Comparison of ENCODE assay signal across 23 cellular contexts in the genomic region with DNA sequence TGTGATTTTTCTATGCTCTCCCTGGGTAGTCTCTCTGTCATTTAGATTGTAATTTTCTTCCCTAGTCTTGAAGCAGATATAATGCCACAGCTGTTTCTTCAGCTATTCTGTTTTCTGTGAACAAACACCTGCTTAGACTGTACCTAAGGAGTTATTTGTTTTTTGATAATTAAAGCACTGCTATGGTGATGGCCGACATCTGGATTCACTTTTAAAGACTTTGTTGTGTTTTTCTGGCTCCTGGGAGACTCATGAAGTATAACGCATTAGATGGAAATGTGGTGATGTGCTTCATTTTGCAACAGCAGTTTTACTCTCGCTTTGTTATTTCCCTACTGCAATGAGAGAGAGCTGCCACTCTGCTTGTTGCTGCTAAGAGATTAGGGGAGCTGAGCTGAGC.
"Had no signal": no experiment of that assay in that cellular context is flagged by ENCODE, and none has a peak within 500 bp of the region (broad histone marks: within the 10 kb centered on the region; RNA-seq: fewer than 3 reads in every experiment).

No MANE protein-coding gene starts in this region.

- DNase-seq: activated CD4-positive, alpha-beta T cell treated with anti-CD3 and anti-CD28 coated beads, Interleukin-2, amount 10 ng/mL, durations not matched to agents 7 days and 5 days; activated CD4-positive, CD25-positive, alpha-beta regulatory T cell treated with anti-CD3 and anti-CD28 coated beads, Interleukin-2, amount 50 U/mL, for 72 hours; activated CD8-positive, alpha-beta memory T cell treated with anti-CD3 and anti-CD28 coated beads, Interleukin-2, amount 10 ng/mL, durations not matched to agents 7 days and 5 days; activated CD8-positive, alpha-beta T cell treated with anti-CD3 and anti-CD28 coated beads for 36 hours; activated gamma-delta T cell; activated naive CD4-positive, alpha-beta T cell treated with anti-CD3 and anti-CD28 coated beads, Interleukin-2, amount 50 U/mL, for 16 hours; activated naive CD8-positive, alpha-beta T cell treated with anti-CD3 and anti-CD28 coated beads, Interleukin-2, amount 50 U/mL, for 24 hours; activated T-cell treated with anti-CD3 and anti-CD28 coated beads for 4 hours; anterior cingulate cortex; brain microvascular endothelial cell; caudate nucleus; effector CD4-positive, alpha-beta T cell; heart left ventricle; kidney; lower lobe of right lung; naive B cell; nucleus accumbens; right lobe of liver; stimulated activated CD4-positive, alpha-beta T cell treated with anti-CD3 and anti-CD28 coated beads, Interleukin-1b, Interleukin-23, amount 100 ng/mL, for 48 hours; WERI-Rb-1 had no signal

- ATAC-seq: activated CD8-positive, alpha-beta memory T cell treated with anti-CD3 and anti-CD28 coated beads, Interleukin-2, amount 10 ng/mL, durations not matched to agents 7 days and 5 days; activated CD8-positive, alpha-beta T cell treated with anti-CD3 and anti-CD28 coated beads for 36 hours; activated naive CD8-positive, alpha-beta T cell treated with anti-CD3 and anti-CD28 coated beads, Interleukin-2, amount 50 U/mL, for 24 hours; heart left ventricle; lower lobe of right lung; right lobe of liver had no signal

- H3K27me3 Mint-ChIP-seq: dendritic cell treated with granulocyte-macrophage colony-stimulating factor and Interleukin-4, amounts not matched to agents 40 ng/mL and 50 ng/mL, for 4 days; naive B cell; stimulated activated naive CD8-positive, alpha-beta T cell treated with anti-CD3 and anti-CD28 coated beads, Interleukin-15, Interleukin-2, amounts not matched to agents 100 ng/mL and 50 ng/mL, for 24 hours had no signal

- H3K9me3 Mint-ChIP-seq: activated CD4-positive, alpha-beta T cell treated with anti-CD3 and anti-CD28 coated beads, Interleukin-2, amount 10 ng/mL, durations not matched to agents 7 days and 5 days; activated CD8-positive, alpha-beta T cell treated with anti-CD3 and anti-CD28 coated beads for 36 hours; activated naive CD8-positive, alpha-beta T cell treated with anti-CD3 and anti-CD28 coated beads, Interleukin-2, amount 50 U/mL, for 24 hours; activated T-helper 1 cell treated with anti-CD3 and anti-CD28 coated beads, Interleukin-12 subunit alpha, Interleukin-12 subunit beta, Interleukin-2, Interleukin-4 antibody, amounts not matched to agents 30 ng/mL and 10 ng/mL and 1 ng/mL, durations not matched to agents 14 hours and 24 hours and 36 hours; dendritic cell treated with granulocyte-macrophage colony-stimulating factor and Interleukin-4, amounts not matched to agents 40 ng/mL and 50 ng/mL, for 4 days; stimulated activated naive CD8-positive, alpha-beta T cell treated with anti-CD3 and anti-CD28 coated beads, Interleukin-15, Interleukin-2, amounts not matched to agents 100 ng/mL and 50 ng/mL, for 24 hours had no signal

- H3K27ac Mint-ChIP-seq: activated CD4-positive, alpha-beta T cell treated with anti-CD3 and anti-CD28 coated beads, Interleukin-2, amount 10 ng/mL, durations not matched to agents 7 days and 5 days; activated CD8-positive, alpha-beta memory T cell treated with anti-CD3 and anti-CD28 coated beads, Interleukin-2, amount 10 ng/mL, durations not matched to agents 7 days and 5 days; activated CD8-positive, alpha-beta T cell treated with anti-CD3 and anti-CD28 coated beads for 36 hours; activated naive CD8-positive, alpha-beta T cell treated with anti-CD3 and anti-CD28 coated beads, Interleukin-2, amount 50 U/mL, for 24 hours; activated T-helper 1 cell treated with anti-CD3 and anti-CD28 coated beads, Interleukin-12 subunit alpha, Interleukin-12 subunit beta, Interleukin-2, Interleukin-4 antibody, amounts not matched to agents 30 ng/mL and 10 ng/mL and 1 ng/mL, durations not matched to agents 14 hours and 24 hours and 36 hours; dendritic cell treated with granulocyte-macrophage colony-stimulating factor and Interleukin-4, amounts not matched to agents 40 ng/mL and 50 ng/mL, for 4 days; naive B cell; stimulated activated naive CD8-positive, alpha-beta T cell treated with anti-CD3 and anti-CD28 coated beads, Interleukin-15, Interleukin-2, amounts not matched to agents 100 ng/mL and 50 ng/mL, for 24 hours had no signal

- H3K4me1 Mint-ChIP-seq: activated CD4-positive, alpha-beta T cell treated with anti-CD3 and anti-CD28 coated beads, Interleukin-2, amount 10 ng/mL, durations not matched to agents 7 days and 5 days; activated CD8-positive, alpha-beta memory T cell treated with anti-CD3 and anti-CD28 coated beads, Interleukin-2, amount 10 ng/mL, durations not matched to agents 7 days and 5 days; activated naive CD8-positive, alpha-beta T cell treated with anti-CD3 and anti-CD28 coated beads, Interleukin-2, amount 50 U/mL, for 24 hours; naive B cell had no signal

- H3K4me3 Mint-ChIP-seq: activated CD4-positive, alpha-beta T cell treated with anti-CD3 and anti-CD28 coated beads, Interleukin-2, amount 10 ng/mL, durations not matched to agents 7 days and 5 days; activated CD8-positive, alpha-beta memory T cell treated with anti-CD3 and anti-CD28 coated beads, Interleukin-2, amount 10 ng/mL, durations not matched to agents 7 days and 5 days; activated CD8-positive, alpha-beta T cell treated with anti-CD3 and anti-CD28 coated beads for 36 hours; activated naive CD8-positive, alpha-beta T cell treated with anti-CD3 and anti-CD28 coated beads, Interleukin-2, amount 50 U/mL, for 24 hours; activated T-helper 1 cell treated with anti-CD3 and anti-CD28 coated beads, Interleukin-12 subunit alpha, Interleukin-12 subunit beta, Interleukin-2, Interleukin-4 antibody, amounts not matched to agents 30 ng/mL and 10 ng/mL and 1 ng/mL, durations not matched to agents 14 hours and 24 hours and 36 hours; dendritic cell treated with granulocyte-macrophage colony-stimulating factor and Interleukin-4, amounts not matched to agents 40 ng/mL and 50 ng/mL, for 4 days; naive B cell; stimulated activated naive CD8-positive, alpha-beta T cell treated with anti-CD3 and anti-CD28 coated beads, Interleukin-15, Interleukin-2, amounts not matched to agents 100 ng/mL and 50 ng/mL, for 24 hours had no signal
